1 cellular context compared by ENCODE assay signal in genomic region chrY:12464155-12464554, GRCh38.
TF ChIP-seq lines count a peak whose summit lies in the region.

No MANE protein-coding gene starts in this region.

TF ChIP-seq in HepG2, 621 proteins besides CTCF, POLR2A, EP300 and RAD21:
- TF ChIP-seq HINFP (CRISPR knock-in tag; IDR thresholded peaks at IDR 0.05; ENCODE audit: low read depth) = no peak
- TF ChIP-seq ATF7 (IDR thresholded peaks at IDR 0.05) = 0 out of 2 replicates have a peak, but pooled peaks have one; percentile 51
- TF ChIP-seq ATF7 (CRISPR knock-in tag; IDR thresholded peaks at IDR 0.05) = no peak
